ENCODE assay signal across 13 cellular contexts in the genomic region with DNA sequence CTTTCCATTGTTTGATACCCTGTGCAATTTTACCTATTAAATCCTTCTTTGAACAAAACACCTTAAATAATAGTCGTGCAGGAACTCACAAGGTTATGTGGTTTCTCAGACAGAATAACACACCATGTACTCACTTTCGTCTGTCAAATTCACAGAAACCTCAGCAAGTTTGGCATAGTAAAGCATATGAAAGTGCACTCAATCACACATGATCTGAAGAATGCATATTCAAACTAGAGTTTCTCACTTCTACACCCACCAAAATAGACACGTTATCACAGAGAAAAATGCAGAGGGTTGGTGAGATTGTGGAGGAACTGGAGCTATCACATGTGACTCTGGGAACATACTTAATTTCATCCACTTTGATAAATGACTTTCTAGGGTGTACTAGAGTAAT. TPM values are rescaled to one million over a fixed set of nuclear protein-coding genes. Genes with fewer than 3 reads are reported as not detected.
"Had no signal": no experiment of that assay in that cellular context is flagged by ENCODE, and none has a peak within 500 bp of the region (broad histone marks: within the 10 kb centered on the region; RNA-seq: fewer than 3 reads in every experiment).

No MANE protein-coding gene starts in this region.

RNA-seq across cellular contexts. Expression of a gene that starts 25.9 kb away (rescaled TPM):
- total RNA-seq: activated CD4-positive, alpha-beta memory T cell treated with anti-CD3 and anti-CD28 coated beads for 36 hours; activated CD4-positive, alpha-beta T cell treated with anti-CD3 and anti-CD28 coated beads for 36 hours; activated CD4-positive, alpha-beta T cell treated with anti-CD3 and anti-CD28 coated beads, Interleukin-2, amount 10 ng/mL, durations not matched to agents 24 days and 14 days; activated CD8-positive, alpha-beta memory T cell treated with anti-CD3 and anti-CD28 coated beads for 36 hours; activated CD8-positive, alpha-beta memory T cell treated with anti-CD3 and anti-CD28 coated beads, Interleukin-2, amount 10 ng/mL, durations not matched to agents 7 days and 5 days; activated CD8-positive, alpha-beta T cell treated with anti-CD3 and anti-CD28 coated beads, Interleukin-2, amount 10 ng/mL, durations not matched to agents 7 days and 5 days; activated naive CD4-positive, alpha-beta T cell treated with anti-CD3 and anti-CD28 coated beads, Interleukin-2, amount 50 U/mL, for 72 hours; activated naive CD8-positive, alpha-beta T cell treated with anti-CD3 and anti-CD28 coated beads, Interleukin-2, amount 10 ng/mL, durations not matched to agents 7 days and 5 days; ascending aorta; cerebellum; endodermal cell; fibroblast of villous mesenchyme; hepatocyte had no signal
- polyA plus RNA-seq: hepatocyte had no signal
